In genomic region chr3:4980229-4981159, GRCh38 we compare ENCODE assay signal across 8 cellular contexts. TPM values are rescaled to one million over a fixed set of nuclear protein-coding genes. Genes with fewer than 3 reads are reported as not detected.
DNase-seq lines count a peak whose midpoint lies in the region; ATAC-seq and TF ChIP-seq lines count a peak whose summit lies in the region.

No MANE protein-coding gene starts in this region.

- no peaks in the 10 kb centered on the region for H3K9me3 Mint-ChIP-seq in IgD-negative memory B cell

- H3K4me1 ChIP-seq in A673 (ENCODE audit: insufficient read depth, low read length, poor library complexity, severe bottlenecking) (peaks cover 30% of the 10 kb centered on the region), SJCRH30 (peaks cover 27% of the 10 kb centered on the region), foreskin keratinocyte (peaks cover 18% of the 10 kb centered on the region), neuron (ENCODE audit: insufficient read depth, low read length) (peaks cover 26% of the 10 kb centered on the region), stomach smooth muscle (ENCODE audit: control insufficient read depth, insufficient read depth, low read length) (peaks cover 44% of the 10 kb centered on the region)

- peak overlapping the region; percentile 96 to 100 (median 98) for H3K4me3 Mint-ChIP-seq in IgD-negative memory B cell

- intact Hi-C loops in A673 (cut with micrococcal nuclease; ENCODE audit: unreplicated experiment), result no loop called here

- TF ChIP-seq CTCF in A673 (conservative IDR thresholded peaks at IDR 0.05; ENCODE audit: low read depth, low read length) (peak; percentile 89), foreskin keratinocyte (conservative IDR thresholded peaks at IDR 0.05) (peak; percentile 78)

- CTCF ChIA-PET in A673 (lab: Charles Lee), result interaction anchor here (0.5 to 1.1 kb wide), 5 partner anchors 37 to 269 kb away, joined by 3 to 4 read pairs (median 3); no protein-coding TSS in a partner anchor

- peak overlapping the region; percentile 90 to 92 for H3K9ac ChIP-seq in stomach smooth muscle (ENCODE audit: low read length in 2 of 2)

- POLR2A ChIA-PET in A673 (lab: Charles Lee; ENCODE audit: low non-redundant PET), result interaction anchor here (0.6 kb wide), 1 partner anchor 353 kb away, joined by 3 read pairs; no protein-coding TSS in a partner anchor

- H3K27me3 ChIP-seq in A673 (replicated peaks; ENCODE audit: insufficient read depth, low read depth, low read length, poor library complexity) (no peaks in the 10 kb centered on the region), SJCRH30 (no peaks in the 10 kb centered on the region), foreskin keratinocyte (no peaks in the 10 kb centered on the region), neuron (ENCODE audit: insufficient read depth, low read length) (peaks cover 41% of the 10 kb centered on the region), stomach smooth muscle (ENCODE audit: control insufficient read depth in 1 of 2, insufficient read depth in 2 of 2, low read length in 2 of 2) (no peaks in the 10 kb centered on the region)

- H3K9me3 ChIP-seq in A673 (ENCODE audit: low read depth, low read length, poor library complexity, severe bottlenecking), result no peaks in the 10 kb centered on the region
- no peaks in the 10 kb centered on the region for H3K9me3 ChIP-seq in SJCRH30 (replicated peaks)
- H3K9me3 ChIP-seq in neuron (ENCODE audit: low read length), result no peaks in the 10 kb centered on the region
- no peaks in the 10 kb centered on the region for H3K9me3 ChIP-seq in stomach smooth muscle (ENCODE audit: control insufficient read depth in 2 of 2, low read length in 2 of 2)

- H3K27ac ChIP-seq in A673 (ENCODE audit: low read depth, low read length, poor library complexity, severe bottlenecking) (no peak overlapping the region), SJCRH30 (peak overlapping the region; percentile 24; the same call in 1 of the 2 replicates), foreskin keratinocyte (peak overlapping the region; percentile 96), stomach smooth muscle (ENCODE audit: low read length) (peak overlapping the region; percentile 95)

- BruUV-seq in A673 (replicated peaks; lab: Mats Ljungman, UMichigan), result no TSS peak

- H3K4me1 Mint-ChIP-seq in IgD-negative memory B cell, result peaks cover 33 to 60% (median 52%) of the 10 kb centered on the region in 3 donors

- no peak overlapping the region for H2AFZ ChIP-seq in neuron (ENCODE audit: low read depth, low read length)

- peaks cover 3% of the 10 kb centered on the region for H3K36me3 Mint-ChIP-seq in IgD-negative memory B cell

- peak; percentile 9 for ATAC-seq in GM18520 (IDR thresholded peaks at IDR 0.05; ENCODE audit: unreplicated experiment)
- peak; percentile 0 for ATAC-seq in foreskin keratinocyte

- H3K4me3 ChIP-seq in A673 (ENCODE audit: low read depth, low read length, poor library complexity, severe bottlenecking) (peak overlapping the region; percentile 63), SJCRH30 (peak overlapping the region; percentile 67), neuron (ENCODE audit: low read length) (peak overlapping the region; percentile 41), stomach smooth muscle (ENCODE audit: low read length in 2 of 2) (peak overlapping the region; percentile 93 to 98)

- no peaks in the 10 kb centered on the region for H3K27me3 Mint-ChIP-seq in IgD-negative memory B cell

- peak; percentile 79 for DNase-seq in A673 (ENCODE audit: low spot score)
- peak; percentile 85 to 88 for DNase-seq in SJCRH30
- peak; percentile 67 to 83 (median 75) for DNase-seq in activated naive CD4-positive, alpha-beta T cell (lab: John Stamatoyannopoulos, UW)
- DNase-seq in foreskin keratinocyte, result peak; percentile 57 to 76

- H3K36me3 ChIP-seq in A673 (ENCODE audit: insufficient read depth, low read length, poor library complexity, severe bottlenecking) (peaks cover 4% of the 10 kb centered on the region), SJCRH30 (no peaks in the 10 kb centered on the region), neuron (ENCODE audit: insufficient read depth, low read length) (no peaks in the 10 kb centered on the region), stomach smooth muscle (ENCODE audit: control insufficient read depth in 2 of 2, insufficient read depth in 2 of 2, low read length in 2 of 2) (peaks cover 17 to 28% of the 10 kb centered on the region in 2 donors)

- H3K27ac Mint-ChIP-seq in IgD-negative memory B cell, result peak overlapping the region; percentile 96 to 98 (median 97)

RNA-seq across cellular contexts. Expression of gene BHLHE40, which starts 1.3 kb away (rescaled TPM):
- total RNA-seq in A673 (2021), result 3.0 and 3.5 TPM in 2 replicates
- polyA plus RNA-seq in IgD-negative memory B cell, result 11.1 TPM
- 6.3 and 10.8 TPM in 2 replicates for total RNA-seq in SJCRH30 (2014; rRNA removed; shearing (Covaris generic))
- total RNA-seq in foreskin keratinocyte, result 78.2 and 96.0 TPM in 2 replicates
- 44.6 and 47.5 TPM in 2 replicates for polyA plus RNA-seq in foreskin keratinocyte

Comparison
In these comparisons a context has a peak if more than half of its experiments do, and no peak if none do; other contexts are left out.
1. H3K4me3 ChIP-seq: peak in every context shown above with its lines; median percentile 96 in stomach smooth muscle; 67 in SJCRH30; 63 in A673; 41 in neuron.